ENCODE assay signal across 2 cellular contexts in genomic region chr22:19666663-19667593, GRCh38.
TF ChIP-seq lines count a peak whose summit lies in the region.

No MANE protein-coding gene starts in this region.

TF ChIP-seq in GM23338, 12 proteins besides CTCF, POLR2A, EP300 and RAD21:
- TF ChIP-seq JUNB (IDR thresholded peaks at IDR 0.05; ENCODE audit: unreplicated experiment) = no peak
- TF ChIP-seq REST (IDR thresholded peaks at IDR 0.05; ENCODE audit: unreplicated experiment) = no peak
- TF ChIP-seq EZH2phosphoT487 (IDR thresholded peaks at IDR 0.05; ENCODE audit: unreplicated experiment) = no peak
- TF ChIP-seq POLR2AphosphoS5 (IDR thresholded peaks at IDR 0.05; ENCODE audit: low read depth) = no peak
- TF ChIP-seq ZNF462 (CRISPR knock-in tag; IDR thresholded peaks at IDR 0.05) = no peak
- no peak for TF ChIP-seq ZNF114 (CRISPR knock-in tag; IDR thresholded peaks at IDR 0.05)
- no peak for TF ChIP-seq EZH2 (IDR thresholded peaks at IDR 0.05; ENCODE audit: low read depth, unreplicated experiment)
- TF ChIP-seq ETS1 (IDR thresholded peaks at IDR 0.05) = no peak
- no peak for TF ChIP-seq ZNF331 (CRISPR knock-in tag; IDR thresholded peaks at IDR 0.05; ENCODE audit: low read depth)
- TF ChIP-seq NANOG (IDR thresholded peaks at IDR 0.05; ENCODE audit: borderline replicate concordance) = no peak
- TF ChIP-seq CREB1 (CRISPR knock-in tag; IDR thresholded peaks at IDR 0.05; ENCODE audit: low read depth) = no peak
- TF ChIP-seq STAT1 (IDR thresholded peaks at IDR 0.05; ENCODE audit: unreplicated experiment) = no peak

TF ChIP-seq in K562, 482 proteins besides CTCF, POLR2A, EP300 and RAD21 (continues in another document):
- TF ChIP-seq EZH2 (IDR thresholded peaks at IDR 0.05; ENCODE audit: borderline replicate concordance, low read depth, low read length) (peak; percentile 98; the same call in 1 of the 2 replicates), CBFB (CRISPR knock-in tag; IDR thresholded peaks at IDR 0.05) (peak; percentile 90; the same call in 1 of the 2 replicates), CCNT2 (IDR thresholded peaks at IDR 0.05; ENCODE audit: borderline replicate concordance, extremely low read depth, insufficient read length, low read depth, low read length) (no peak), ZNF263 (CRISPR knock-in tag; IDR thresholded peaks at IDR 0.05; ENCODE audit: borderline replicate concordance) (peak; percentile 67; the same call in 1 of the 2 replicates), E2F1 (CRISPR knock-in tag; IDR thresholded peaks at IDR 0.05) (peak; percentile 42; the same call in 1 of the 2 replicates), L3MBTL2 (IDR thresholded peaks at IDR 0.05) (peak; percentile 31; the same call in 1 of the 2 replicates), ATF6 (CRISPR knock-in tag; IDR thresholded peaks at IDR 0.05) (no peak), CC2D1A (IDR thresholded peaks at IDR 0.05) (peak; percentile 93), ZNF12 (CRISPR knock-in tag; IDR thresholded peaks at IDR 0.05) (peak; percentile 84; the same call in 1 of the 2 replicates), CTBP1 (IDR thresholded peaks at IDR 0.05; ENCODE audit: borderline replicate concordance) (peak; percentile 23; the same call in 1 of the 2 replicates), ZBTB2 (IDR thresholded peaks at IDR 0.05) (0 out of 2 replicates have a peak, but pooled peaks have one; percentile 10), FOXM1 (IDR thresholded peaks at IDR 0.05; ENCODE audit: low read depth) (no peak), FOXM1 (CRISPR knock-in tag; IDR thresholded peaks at IDR 0.05; ENCODE audit: low read depth) (0 out of 2 replicates have a peak, but pooled peaks have one; percentile 38), ZBTB40 (IDR thresholded peaks at IDR 0.05) (no peak), ZBTB40 (CRISPR knock-in tag; IDR thresholded peaks at IDR 0.05) (peak; percentile 58; the same call in 1 of the 2 replicates), ZNF280B (CRISPR knock-in tag; IDR thresholded peaks at IDR 0.05) (no peak), CBX2 (IDR thresholded peaks at IDR 0.05; ENCODE audit: insufficient read depth, low read length, poor library complexity, severe bottlenecking) (peak; percentile 8), ZNF41 (CRISPR knock-in tag; conservative IDR thresholded peaks at IDR 0.05) (no peak), STAT6 (CRISPR knock-in tag; IDR thresholded peaks at IDR 0.05) (peak; percentile 26; the same call in 1 of the 2 replicates), MLLT1 (IDR thresholded peaks at IDR 0.05) (peak in 1 of 2 experiments; percentile 40; a peak in 1 of 4 replicates), NONO (IDR thresholded peaks at IDR 0.05; ENCODE audit: low read depth in 2 of 2, low read length in 1 of 2) (no peak), EHMT2 (IDR thresholded peaks at IDR 0.05) (0 out of 2 replicates have a peak, but pooled peaks have one; percentile 9), SPI1 (IDR thresholded peaks at IDR 0.05; ENCODE audit: borderline replicate concordance, low read depth, low read length) (peak; percentile 41; the same call in 1 of the 2 replicates), ZNF699 (CRISPR knock-in tag; IDR thresholded peaks at IDR 0.05; ENCODE audit: insufficient replicate concordance) (peak; percentile 24), ZNF561 (CRISPR knock-in tag; conservative IDR thresholded peaks at IDR 0.05) (no peak), SIX5 (IDR thresholded peaks at IDR 0.05; ENCODE audit: borderline replicate concordance in 1 of 2, insufficient read depth in 1 of 2, low read depth in 1 of 2, low read length in 2 of 2) (0 out of 4 replicates have a peak, but pooled peaks of 1 of the 2 experiments have one; percentile 8), PCBP1 (IDR thresholded peaks at IDR 0.05; ENCODE audit: low read depth, low read length, poor library complexity, severe bottlenecking) (no peak), SNAPC5 (CRISPR knock-in tag; IDR thresholded peaks at IDR 0.05) (no peak), IRF2 (CRISPR knock-in tag; IDR thresholded peaks at IDR 0.05) (peak; percentile 13; the same call in 1 of the 2 replicates)
